In the genomic region with DNA sequence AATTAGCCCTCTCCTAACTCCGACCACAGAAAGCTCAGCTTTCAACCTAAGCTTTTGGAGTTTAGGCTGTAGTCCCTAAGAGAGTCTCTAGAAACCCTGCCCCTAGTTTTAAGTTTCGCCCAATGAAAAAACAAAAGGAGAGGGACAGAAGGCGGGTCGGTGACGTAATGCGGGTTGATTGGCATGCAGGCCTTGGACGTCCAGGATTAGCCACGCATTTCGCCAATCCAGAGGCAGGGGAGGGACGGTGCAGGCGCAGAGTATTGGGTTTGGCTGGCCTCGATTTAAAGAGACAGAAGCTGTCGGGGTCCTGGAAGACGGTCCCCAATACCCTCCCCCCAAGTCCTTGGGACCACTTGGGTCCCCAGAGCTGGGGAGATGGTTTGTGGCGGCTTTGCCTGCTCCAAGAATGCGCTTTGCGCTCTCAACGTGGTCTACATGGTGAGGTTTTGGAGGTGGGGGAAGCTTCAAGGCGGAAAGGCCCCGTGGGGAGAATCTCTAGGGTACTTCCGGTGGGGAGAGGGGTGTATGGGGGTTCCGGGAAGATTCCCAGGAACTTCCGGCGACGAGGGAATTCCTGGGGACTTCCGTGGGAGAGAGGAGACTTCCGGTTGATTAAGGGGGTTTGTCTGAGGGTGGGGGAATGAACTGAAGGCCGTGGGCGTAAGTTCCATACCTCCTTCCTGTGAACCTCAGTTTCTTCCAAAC, we compare ENCODE assay signal across 8 cellular contexts. TPM values are rescaled to one million over a fixed set of nuclear protein-coding genes. Genes with fewer than 3 reads are reported as not detected.
DNase-seq lines count a peak whose midpoint lies in the region; ATAC-seq, FAIRE-seq and TF ChIP-seq lines count a peak whose summit lies in the region.

A gene with protein sequence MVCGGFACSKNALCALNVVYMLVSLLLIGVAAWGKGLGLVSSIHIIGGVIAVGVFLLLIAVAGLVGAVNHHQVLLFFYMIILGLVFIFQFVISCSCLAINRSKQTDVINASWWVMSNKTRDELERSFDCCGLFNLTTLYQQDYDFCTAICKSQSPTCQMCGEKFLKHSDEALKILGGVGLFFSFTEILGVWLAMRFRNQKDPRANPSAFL (plus strand): TSS at position 263 of the 708 bp plus-strand sequence. CDS start 116 bp downstream, at position 379.

- peak within 1 kb of the TSS; percentile 93 to 97 (median 94) for H3K4me3 Mint-ChIP-seq in T-cell

- peaks cover 16% of the 10 kb centered on the region for H3K36me3 Mint-ChIP-seq in T-cell

- H3K27me3 ChIP-seq in cardiac muscle cell = peaks cover 36% of the 10 kb centered on the region
- H3K27me3 ChIP-seq in pancreas = no peaks in the 10 kb centered on the region
- no peaks in the 10 kb centered on the region for H3K27me3 ChIP-seq in thyroid gland

- no peaks in the 10 kb centered on the region for H3K9me3 Mint-ChIP-seq in T-cell

- FAIRE-seq in GM12891 (lab: Jason Lieb, UNC) (peak; percentile 93), pancreas (lab: Jason Lieb, UNC) (peak; percentile 82)

- 0 to 1% (median 0%) methylated on average over 29 of the region's 29 CpGs for WGBS in adipose tissue, 3 donors
- WGBS in pancreas, 2 donors = 0% methylated on average over 29 of the region's 29 CpGs
- WGBS in thyroid gland, 2 donors = 0 to 1% methylated on average over 28 to 29 of the region's 29 CpGs

- DNase-seq in GM12891 (ENCODE audit: insufficient read length, low spot score) (peak; percentile 80), NCI-H146 (lab: John Stamatoyannopoulos, UW) (peak; percentile 97), T-cell (peak; percentile 79 to 98 (median 95)), cardiac muscle cell (ENCODE audit: low read depth in 1 of 2, low spot score in 1 of 2) (peak; percentile 98 to 99), pancreas (peak; percentile 87 to 98 (median 96)), thyroid gland (peak; percentile 99)

- peak; percentile 82 for ATAC-seq in HG02852 (IDR thresholded peaks at IDR 0.05; ENCODE audit: unreplicated experiment)
- ATAC-seq in T-cell (replicated peaks in 1 of 4) = peak; percentile 81 to 87 (median 83)
- ATAC-seq in pancreas = peak; percentile 97

- no peaks in the 10 kb centered on the region for H3K27me3 Mint-ChIP-seq in T-cell

- POLR2A ChIA-PET in T-cell (lab: Charles Lee) = interaction anchor here in 1 of 2 donors (0.7 to 1.4 kb wide), 2 partner anchors 9 to 82 kb away, joined by 3 to 4 read pairs; no protein-coding TSS in a partner anchor

- H3K4me1 ChIP-seq in cardiac muscle cell (ENCODE audit: low read depth) = no peaks in the 10 kb centered on the region
- H3K4me1 ChIP-seq in pancreas = peaks cover 0 to 8% (median 0%) of the 10 kb centered on the region in 3 donors
- H3K4me1 ChIP-seq in thyroid gland = peaks cover 0 to 10% of the 10 kb centered on the region in 2 donors

- peak within 1 kb of the TSS; percentile 96 to 98 for H3K27ac Mint-ChIP-seq in T-cell

- no peaks in the 10 kb centered on the region for H3K9me3 ChIP-seq in cardiac muscle cell (ENCODE audit: low read depth)
- no peaks in the 10 kb centered on the region for H3K9me3 ChIP-seq in pancreas
- H3K9me3 ChIP-seq in thyroid gland = no peaks in the 10 kb centered on the region

- H3K27ac ChIP-seq in adipose tissue (ENCODE audit: low read depth, low read length) (peak within 1 kb of the TSS; percentile 96), cardiac muscle cell (peak within 1 kb of the TSS; percentile 78), pancreas (peak within 1 kb of the TSS; percentile 86 to 95 (median 91)), thyroid gland (peak within 1 kb of the TSS; percentile 94 to 96 (median 95))

- CTCF ChIA-PET in T-cell (lab: Charles Lee) = interaction anchor here (0.5 to 1.8 kb wide), 7 partner anchors 9 to 1189 kb away, joined by 3 to 11 read pairs (median 5); no protein-coding TSS in a partner anchor

- intact Hi-C loops in pancreas (cut with DNase I) (no loop called here), thyroid gland (cut with DNase I) (no loop called here)

- peaks cover 47 to 54% (median 52%) of the 10 kb centered on the region in 3 donors for H3K4me1 Mint-ChIP-seq in T-cell

- H3K4me3 ChIP-seq in cardiac muscle cell = peak within 1 kb of the TSS; percentile 48
- peak within 1 kb of the TSS; percentile 62 to 69 (median 66) for H3K4me3 ChIP-seq in pancreas
- H3K4me3 ChIP-seq in thyroid gland (replicated peaks in 1 of 3) = peak within 1 kb of the TSS; percentile 54 to 88 (median 76)

- TF ChIP-seq POLR2A in GM12891 (IDR thresholded peaks at IDR 0.05; ENCODE audit: low read depth, low read length) (peak; percentile 3), thyroid gland (IDR thresholded peaks at IDR 0.05) (peak in 1 of 2 donors; percentile 73)

- TF ChIP-seq CTCF in cardiac muscle cell (IDR thresholded peaks at IDR 0.05; ENCODE audit: low read depth, low read length) (no peak), pancreas (IDR thresholded peaks at IDR 0.05) (no peak), thyroid gland (IDR thresholded peaks at IDR 0.05) (peak in 1 of 6 experiments; percentile 5)

- peaks cover 23% of the 10 kb centered on the region for H3K36me3 ChIP-seq in cardiac muscle cell
- peaks cover 0 to 19% (median 14%) of the 10 kb centered on the region in 3 donors for H3K36me3 ChIP-seq in pancreas
- peaks cover 25 to 26% of the 10 kb centered on the region in 2 donors for H3K36me3 ChIP-seq in thyroid gland

TF ChIP-seq in GM12891, 5 proteins besides CTCF, POLR2A, EP300 and RAD21:
- peak; percentile 63 for TF ChIP-seq POU2F2 (IDR thresholded peaks at IDR 0.05; ENCODE audit: low read depth, low read length)
- TF ChIP-seq TAF1 (IDR thresholded peaks at IDR 0.05; ENCODE audit: low read depth, low read length) = peak; percentile 46; the same call in 1 of the 2 replicates
- peak; percentile 73; the same call in 1 of the 2 replicates for TF ChIP-seq POLR2AphosphoS5 (IDR thresholded peaks at IDR 0.05; ENCODE audit: low read depth, low read length)
- TF ChIP-seq SPI1 (IDR thresholded peaks at IDR 0.05; ENCODE audit: low read depth, low read length) = no peak
- no peak for TF ChIP-seq PAX5 (IDR thresholded peaks at IDR 0.05; ENCODE audit: insufficient read depth, low read length, severe bottlenecking)
TF ChIP-seq in GM12891: peak in this region for 3.

RNA-seq across cellular contexts. Expression of the gene that starts here (rescaled TPM):
- 24.1 TPM for polyA plus RNA-seq in GM12891 (2012; ENCODE audit: low read depth, missing spikeins)
- 10 to 100 TPM; 12.8 to 25.6 (median 15.5) TPM for total RNA-seq in T-cell
- 10 to 100 TPM; 30.1 to 38.8 (median 36.2) TPM for polyA plus RNA-seq in adipose tissue
- total RNA-seq in cardiac muscle cell = 41.7 and 65.9 TPM in 2 replicates
- polyA plus RNA-seq in cardiac muscle cell = 66.3 and 73.4 TPM in 2 replicates
- 10 to 100 TPM; 12.2 to 17.9 (median 14.5) TPM for total RNA-seq in pancreas
- 10 to 100 TPM; 13.0 to 29.8 TPM for polyA plus RNA-seq in pancreas
- 100 to 1,000 TPM; 110 to 166 (median 137) TPM for total RNA-seq in thyroid gland

Comparison
In these comparisons a context has a peak if more than half of its experiments do, and no peak if none do; other contexts are left out.
1. Peak in every context shown above with its lines: DNase-seq, ATAC-seq, H3K4me3 ChIP-seq and H3K27ac ChIP-seq.